8 cellular contexts compared by ENCODE assay signal in genomic region chrX:53081925-53082772, GRCh38. TPM values are rescaled to one million over a fixed set of nuclear protein-coding genes. Genes with fewer than 3 reads are reported as not detected.
DNase-seq lines count a peak whose midpoint lies in the region; ATAC-seq and TF ChIP-seq lines count a peak whose summit lies in the region.

TSPYL2 (plus strand) TSS chrX:53082367; CDS start chrX:53082499, 132 bp downstream.

- H2BK20ac ChIP-seq in IMR-90 (ENCODE audit: low read depth, low read length): no peak within 1 kb of the TSS

- no peak within 1 kb of the TSS for H3K18ac ChIP-seq in IMR-90 (ENCODE audit: low read depth, low read length)

- H4K5ac ChIP-seq in IMR-90 (ENCODE audit: low read depth, low read length): no peak within 1 kb of the TSS

- H4K91ac ChIP-seq in IMR-90 (ENCODE audit: insufficient read depth, low read depth, low read length): 0 out of 2 replicates have a peak within 1 kb of the TSS, but pooled peaks have one; percentile 38

- H3K27ac ChIP-seq in IMR-90 (ENCODE audit: insufficient read depth, low read length): peak within 1 kb of the TSS; percentile 55

- TSS peak; percentile 46 for BruUV-seq in IMR-90 (replicated peaks; lab: Mats Ljungman, UMichigan)

- H2AFZ ChIP-seq in IMR-90 (replicated peaks; ENCODE audit: low read length, poor library complexity): peak within 1 kb of the TSS; percentile 84

- H3K23ac ChIP-seq in IMR-90 (ENCODE audit: low read depth, low read length): peak within 1 kb of the TSS; percentile 56; the same call in 1 of the 2 replicates

- no peak for TF ChIP-seq RAD21 in IMR-90 (IDR thresholded peaks at IDR 0.05; ENCODE audit: low read length)

- POLR2A ChIA-PET in IMR-90 (lab: Charles Lee; ENCODE audit: unreplicated experiment): interaction anchor here (0.6 kb wide), 1 partner anchor 48 kb away, joined by 3 read pairs; no protein-coding TSS in a partner anchor

- H3K4me2 ChIP-seq in IMR-90 (ENCODE audit: low read depth, low read length): peak within 1 kb of the TSS; percentile 80

- H3K9me1 ChIP-seq in IMR-90 (ENCODE audit: insufficient read depth, low read length): peaks cover 6% of the 10 kb centered on the region

- peaks cover 29% of the 10 kb centered on the region for H4K20me1 ChIP-seq in IMR-90 (ENCODE audit: insufficient read depth, low read length)

- dilution Hi-C loops in IMR-90 (cut with HindIII; ENCODE audit: low sequenced_read_pairs, unreplicated experiment): no loop called here

- peak within 1 kb of the TSS; percentile 60; the same call in 1 of the 2 replicates for H3K14ac ChIP-seq in IMR-90 (replicated peaks; ENCODE audit: low read depth, low read length)

- H2BK5ac ChIP-seq in IMR-90 (ENCODE audit: low read depth, low read length, poor library complexity, severe bottlenecking): peak within 1 kb of the TSS; percentile 33

- TF ChIP-seq CTCF in IMR-90 (conservative IDR thresholded peaks at IDR 0.05; ENCODE audit: low read depth, low read length) (no peak), epithelial cell of esophagus (IDR thresholded peaks at IDR 0.05; ENCODE audit: insufficient read depth, low read depth, low read length, missing control alignments) (no peak)

- peak within 1 kb of the TSS; percentile 61 for H3K9ac ChIP-seq in IMR-90 (ENCODE audit: low read depth, low read length)

- no peak within 1 kb of the TSS for H2BK120ac ChIP-seq in IMR-90 (ENCODE audit: low read depth, low read length)

- ATAC-seq in GM21528 (IDR thresholded peaks at IDR 0.05; ENCODE audit: low FRiP score, unreplicated experiment): peak; percentile 93
- ATAC-seq in IMR-90 (ENCODE audit: low read depth): peak; percentile 92

- in situ Hi-C loops in IMR-90 (cut with MboI; ENCODE audit: low sequenced_read_pairs): no loop called here

- H3K4me3 ChIP-seq in IMR-90 (ENCODE audit: insufficient read depth, low read depth, low read length): peak within 1 kb of the TSS; percentile 76
- H3K4me3 ChIP-seq in epithelial cell of esophagus (ENCODE audit: low read length): peak within 1 kb of the TSS; percentile 61
- H3K4me3 ChIP-seq in mononuclear cell (ENCODE audit: low read length): peak within 1 kb of the TSS; percentile 47

- no peak within 1 kb of the TSS for H3K56ac ChIP-seq in IMR-90 (ENCODE audit: extremely low read depth, insufficient read depth, low read length)

- CTCF ChIA-PET in IMR-90 (lab: Yijun Ruan, JAX): no interaction called here

- H3K4me1 ChIP-seq in IMR-90 (ENCODE audit: control insufficient read depth, insufficient read depth, low read length) (peaks cover 3% of the 10 kb centered on the region; the same call in 1 of the 2 replicates), mononuclear cell (ENCODE audit: insufficient read depth, low read length) (peaks cover 11% of the 10 kb centered on the region)

- peak within 1 kb of the TSS; percentile 66 for H2AK9ac ChIP-seq in IMR-90 (replicated peaks; ENCODE audit: low read depth, low read length, poor library complexity)

- peak within 1 kb of the TSS; percentile 70; the same call in 1 of the 2 replicates for H2AK5ac ChIP-seq in IMR-90 (ENCODE audit: low read depth, low read length)

- H3K27me3 ChIP-seq in IMR-90 (ENCODE audit: control insufficient read depth, insufficient read depth, low read length) (no peaks in the 10 kb centered on the region; the same call in 1 of the 2 replicates), mononuclear cell (ENCODE audit: insufficient read depth, low read length) (no peaks in the 10 kb centered on the region)

- 36% methylated on average over 44 of the region's 86 CpGs; no CpG with 5 or more reads in 1 of the 2 experiments for WGBS in IMR-90 (ENCODE audit: extremely low coverage in 2 of 2, insufficient read length in 1 of 2), 2 experiments

- H3K9me3 ChIP-seq in IMR-90 (ENCODE audit: control insufficient read depth, insufficient read depth, low read length) (no peaks in the 10 kb centered on the region), mononuclear cell (ENCODE audit: low read depth, low read length) (no peaks in the 10 kb centered on the region)

- no peak within 1 kb of the TSS; the same call in 1 of the 2 replicates for H3K4ac ChIP-seq in IMR-90 (ENCODE audit: low read depth, low read length)

- DNase-seq in DMS 273 (lab: John Stamatoyannopoulos, UW; ENCODE audit: unreplicated experiment) (peak; percentile 98), IMR-90 (peak; percentile 96), OCI-M1 (lab: John Stamatoyannopoulos, UW) (peak; percentile 97), activated T-cell treated with anti-CD3 and anti-CD28 coated beads for 24 hours (ENCODE audit: low read depth) (peak; percentile 90), epithelial cell of esophagus (ENCODE audit: low read depth) (peak; percentile 92)
- peak; percentile 78 to 84 for DNase-seq in stimulated activated CD8-positive, alpha-beta memory T cell treated with anti-CD3 and anti-CD28 coated beads, Interleukin-4, amount 100 ng/mL, for 1 hour (ENCODE audit: low read depth in 2 of 2, low spot score in 1 of 2)

- TF ChIP-seq POLR2A in IMR-90 (IDR thresholded peaks at IDR 0.05; ENCODE audit: low read depth, low read length): peak; percentile 99

- no peak within 1 kb of the TSS for H2BK15ac ChIP-seq in IMR-90 (ENCODE audit: low read depth, low read length)

- intact Hi-C loops in IMR-90 (cut with micrococcal nuclease): no loop called here

- H4K8ac ChIP-seq in IMR-90 (ENCODE audit: low read depth in 2 of 2, low read length in 2 of 2): peak within 1 kb of the TSS; percentile 43 to 72; a peak in 2 of 4 replicates

- peaks cover 8 to 39% of the 10 kb centered on the region in 2 experiments; a peak in 2 of 4 replicates for H3K79me1 ChIP-seq in IMR-90 (ENCODE audit: low read depth in 1 of 2, low read length in 2 of 2)

- H3K36me3 ChIP-seq in IMR-90 (ENCODE audit: control insufficient read depth, insufficient read depth, low read length): peaks cover 27% of the 10 kb centered on the region

TF ChIP-seq in IMR-90, 13 proteins besides CTCF, POLR2A, EP300 and RAD21:
- TF ChIP-seq RCOR1 (IDR thresholded peaks at IDR 0.05; ENCODE audit: insufficient replicate concordance, low read length) (no peak), MAFK (IDR thresholded peaks at IDR 0.05; ENCODE audit: low read depth, low read length) (no peak), MAZ (IDR thresholded peaks at IDR 0.05; ENCODE audit: borderline replicate concordance, low read depth, low read length) (peak; percentile 5; the same call in 1 of the 2 replicates), BHLHE40 (IDR thresholded peaks at IDR 0.05; ENCODE audit: low read depth, low read length) (no peak), USF2 (IDR thresholded peaks at IDR 0.05; ENCODE audit: low read depth, low read length) (no peak), RFX5 (IDR thresholded peaks at IDR 0.05; ENCODE audit: low read depth, low read length) (peak; percentile 93), SMC3 (IDR thresholded peaks at IDR 0.05; ENCODE audit: low read depth, low read length) (no peak), CHD1 (IDR thresholded peaks at IDR 0.05; ENCODE audit: low read depth, low read length) (no peak), NFE2L2 (IDR thresholded peaks at IDR 0.05; ENCODE audit: low read depth, low read length) (0 out of 2 replicates have a peak, but pooled peaks have one; percentile 23), CEBPB (IDR thresholded peaks at IDR 0.05; ENCODE audit: low read depth, low read length) (peak; percentile 45; the same call in 1 of the 2 replicates), FOS (IDR thresholded peaks at IDR 0.05; ENCODE audit: low read depth, low read length) (no peak), MXI1 (IDR thresholded peaks at IDR 0.05; ENCODE audit: borderline replicate concordance, low read depth, low read length) (no peak)
- TF ChIP-seq, protein P1, sequence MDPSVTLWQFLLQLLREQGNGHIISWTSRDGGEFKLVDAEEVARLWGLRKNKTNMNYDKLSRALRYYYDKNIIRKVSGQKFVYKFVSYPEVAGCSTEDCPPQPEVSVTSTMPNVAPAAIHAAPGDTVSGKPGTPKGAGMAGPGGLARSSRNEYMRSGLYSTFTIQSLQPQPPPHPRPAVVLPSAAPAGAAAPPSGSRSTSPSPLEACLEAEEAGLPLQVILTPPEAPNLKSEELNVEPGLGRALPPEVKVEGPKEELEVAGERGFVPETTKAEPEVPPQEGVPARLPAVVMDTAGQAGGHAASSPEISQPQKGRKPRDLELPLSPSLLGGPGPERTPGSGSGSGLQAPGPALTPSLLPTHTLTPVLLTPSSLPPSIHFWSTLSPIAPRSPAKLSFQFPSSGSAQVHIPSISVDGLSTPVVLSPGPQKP (IDR thresholded peaks at IDR 0.05; ENCODE audit: borderline replicate concordance, low read depth, low read length): no peak

RNA-seq across cellular contexts. Expression of gene TSPYL2, which starts in this region (rescaled TPM):
- total RNA-seq in IMR-90 (2012; rRNA removed) (19.2 and 20.6 TPM in 2 replicates), mononuclear cell (93.8 TPM)
- polyA plus RNA-seq in IMR-90 (2012; rRNA removed): 42.6 and 49.7 TPM in 2 replicates
- polyA plus RNA-seq in IMR-90 (2012; cell fraction: cytosol; rRNA removed): 9.7 and 11.3 TPM in 2 replicates
- polyA plus RNA-seq in IMR-90 (2012; cell fraction: nucleus; rRNA removed; ENCODE audit: low replicate concordance): 201 and 584 TPM in 2 replicates

Comparison
In these comparisons a context has a peak if more than half of its experiments do, and no peak if none do; other contexts are left out.
1. Peak in every context shown above with its lines: DNase-seq, ATAC-seq, H3K4me3 ChIP-seq and H3K27ac ChIP-seq.